In genomic region chr11:117017456-117017855, GRCh38 we compare ENCODE assay signal across 19 cellular contexts.
"Had no signal": no experiment of that assay in that cellular context is flagged by ENCODE, and none has a peak within 500 bp of the region (broad histone marks: within the 10 kb centered on the region; RNA-seq: fewer than 3 reads in every experiment).

No MANE protein-coding gene starts in this region.

- FAIRE-seq: astrocyte, pancreas, TTC549 had no signal

- DNase-seq: activated CD4-positive, alpha-beta memory T cell treated with anti-CD3 and anti-CD28 coated beads, Interleukin-2, amount 10 ng/mL, durations not matched to agents 7 days and 5 days; activated CD4-positive, alpha-beta T cell treated with anti-CD3 and anti-CD28 coated beads for 4 hours; activated CD8-positive, alpha-beta memory T cell treated with anti-CD3 and anti-CD28 coated beads, Interleukin-2, amount 10 ng/mL, durations not matched to agents 7 days and 5 days; activated naive CD4-positive, alpha-beta T cell treated with anti-CD3 and anti-CD28 coated beads, Interleukin-2, amount 10 ng/mL, durations not matched to agents 7 days and 5 days; activated T-cell treated with anti-CD3 and anti-CD28 coated beads, Interleukin-2, amount 50 U/mL, for 1 hour; adrenal gland; effector CD8-positive, alpha-beta T cell; foreskin fibroblast; glutamatergic neuron; hypothalamus; islet precursor cell; lower lobe of right lung; natural killer cell; pancreas; stimulated activated naive CD4-positive, alpha-beta T cell had no signal

- ATAC-seq: activated CD8-positive, alpha-beta memory T cell treated with anti-CD3 and anti-CD28 coated beads, Interleukin-2, amount 10 ng/mL, durations not matched to agents 7 days and 5 days; lower lobe of right lung; pancreas had no signal

- H3K27me3 ChIP-seq: adrenal gland, breast epithelium, pancreas had no signal

- H3K9me3 Mint-ChIP-seq: natural killer cell had no signal

- H3K9me3 ChIP-seq: adrenal gland, breast epithelium, lower lobe of right lung, pancreas had no signal

- H3K27me3 Mint-ChIP-seq: activated CD4-positive, alpha-beta memory T cell treated with anti-CD3 and anti-CD28 coated beads, Interleukin-2, amount 10 ng/mL, durations not matched to agents 7 days and 5 days; activated CD8-positive, alpha-beta memory T cell treated with anti-CD3 and anti-CD28 coated beads, Interleukin-2, amount 10 ng/mL, durations not matched to agents 7 days and 5 days; activated naive CD4-positive, alpha-beta T cell treated with anti-CD3 and anti-CD28 coated beads, Interleukin-2, amount 10 ng/mL, durations not matched to agents 7 days and 5 days had no signal

- H3K36me3 Mint-ChIP-seq: natural killer cell had no signal

- H3K36me3 ChIP-seq: adrenal gland, breast epithelium, lower lobe of right lung, pancreas had no signal

- H3K4me1 ChIP-seq: breast epithelium had no signal

- H3K4me3 Mint-ChIP-seq: activated CD4-positive, alpha-beta memory T cell treated with anti-CD3 and anti-CD28 coated beads, Interleukin-2, amount 10 ng/mL, durations not matched to agents 7 days and 5 days; activated CD8-positive, alpha-beta memory T cell treated with anti-CD3 and anti-CD28 coated beads, Interleukin-2, amount 10 ng/mL, durations not matched to agents 7 days and 5 days; activated naive CD4-positive, alpha-beta T cell treated with anti-CD3 and anti-CD28 coated beads, Interleukin-2, amount 10 ng/mL, durations not matched to agents 7 days and 5 days; natural killer cell had no signal

- H3K27ac Mint-ChIP-seq: activated CD4-positive, alpha-beta memory T cell treated with anti-CD3 and anti-CD28 coated beads, Interleukin-2, amount 10 ng/mL, durations not matched to agents 7 days and 5 days; activated CD8-positive, alpha-beta memory T cell treated with anti-CD3 and anti-CD28 coated beads, Interleukin-2, amount 10 ng/mL, durations not matched to agents 7 days and 5 days; activated naive CD4-positive, alpha-beta T cell treated with anti-CD3 and anti-CD28 coated beads, Interleukin-2, amount 10 ng/mL, durations not matched to agents 7 days and 5 days; T-helper 2 cell treated with Interferon-gamma antibody and Interleukin-4, amounts not matched to agents 5 μg/mL and 100 μg/mL, for 36 hours had no signal

- H3K4me3 ChIP-seq: adrenal gland, breast epithelium, lower lobe of right lung, pancreas had no signal

- H3K27ac ChIP-seq: adrenal gland, breast epithelium, lower lobe of right lung, pancreas had no signal
